8 cellular contexts compared by ENCODE assay signal in the genomic region with DNA sequence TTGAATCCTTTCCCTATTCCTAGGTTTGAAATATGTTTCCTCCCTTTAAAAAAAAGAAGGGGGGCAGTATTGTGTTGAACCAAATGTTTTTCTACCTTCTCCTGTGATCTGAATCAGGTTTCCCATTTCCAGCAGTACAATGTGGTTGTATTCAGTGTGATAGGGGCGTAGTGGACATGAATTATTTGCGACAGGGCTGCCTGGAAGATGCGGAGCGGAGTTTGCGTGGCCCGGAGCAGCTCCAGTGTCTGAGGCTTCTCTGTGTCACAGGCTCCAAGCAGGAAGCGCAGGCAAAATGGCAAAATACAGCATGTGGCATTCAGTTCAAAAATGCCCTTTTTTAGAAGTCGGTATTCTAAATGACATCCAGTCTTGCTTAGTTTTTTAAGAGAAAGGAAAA.
A peak's percentile ranks its signal among the peaks of the same experiment; 100 is the strongest.
DNase-seq lines count a peak whose midpoint lies in the region; ATAC-seq, FAIRE-seq and TF ChIP-seq lines count a peak whose summit lies in the region.

No MANE protein-coding gene starts in this region.

- dilution Hi-C loops in keratinocyte (cut with MboI; ENCODE audit: extremely low pct_ligation_motif_present, low sequenced_read_pairs) = no loop called here

- H3K27me3 ChIP-seq in keratinocyte (ENCODE audit: control insufficient read depth, extremely low read depth, insufficient read depth, low read length) (no peaks in the 10 kb centered on the region), spleen (replicated peaks in 1 of 7) (no peaks in the 10 kb centered on the region)

- ATAC-seq in HG03060 (IDR thresholded peaks at IDR 0.05; ENCODE audit: low read depth, unreplicated experiment) (peak; percentile 38), GM21737 (IDR thresholded peaks at IDR 0.05; ENCODE audit: unreplicated experiment) (no peak)

- peaks cover 4% of the 10 kb centered on the region for H3K9me1 ChIP-seq in keratinocyte (ENCODE audit: control insufficient read depth, extremely low read depth, insufficient read depth, low read length)

- H3K4me3 ChIP-seq in keratinocyte (ENCODE audit: control insufficient read depth in 2 of 3, extremely low read depth in 1 of 3, insufficient read depth in 2 of 3, low read depth in 1 of 3, low read length in 3 of 3) (peak overlapping the region in 2 of 3 experiments; percentile 59 to 70), spleen (peak overlapping the region; percentile 49 to 93 (median 68))

- peak overlapping the region; percentile 91 for H3K4me2 ChIP-seq in keratinocyte (ENCODE audit: control insufficient read depth, extremely low read depth, insufficient read depth, low read depth, low read length)

- TF ChIP-seq POLR2A in spleen (IDR thresholded peaks at IDR 0.05) = peak in 2 of 3 donors; percentile 13 to 25

- H3K79me2 ChIP-seq in keratinocyte (ENCODE audit: control insufficient read depth, insufficient read depth, low read length) = peaks cover 82% of the 10 kb centered on the region

- peak overlapping the region; percentile 82 for H3K9ac ChIP-seq in ES-I3 (ENCODE audit: low read depth, low read length)
- H3K9ac ChIP-seq in keratinocyte (ENCODE audit: control insufficient read depth, extremely low read depth, insufficient read depth, low read length) = peak overlapping the region; percentile 80

- peaks cover 13% of the 10 kb centered on the region for H4K20me1 ChIP-seq in keratinocyte (ENCODE audit: control insufficient read depth, extremely low read depth, insufficient read depth, low read length)

- H3K27ac ChIP-seq in VCaP (peak overlapping the region; percentile 99), keratinocyte (ENCODE audit: control insufficient read depth, insufficient read depth, low read length) (peak overlapping the region; percentile 88), spleen (peak overlapping the region; percentile 71 to 96 (median 91))

- H3K4me1 ChIP-seq in ES-I3 (ENCODE audit: insufficient read depth, low read length) (peaks cover 37% of the 10 kb centered on the region), keratinocyte (ENCODE audit: control insufficient read depth, extremely low read depth, insufficient read depth, low read length) (peaks cover 76% of the 10 kb centered on the region), spleen (peaks cover 16 to 73% (median 45%) of the 10 kb centered on the region in 6 donors)

- H3K9me3 ChIP-seq in ES-I3 (ENCODE audit: control insufficient read depth, insufficient read depth, low read length) (no peaks in the 10 kb centered on the region), keratinocyte (ENCODE audit: control insufficient read depth, low read depth, low read length) (no peaks in the 10 kb centered on the region), spleen (no peaks in the 10 kb centered on the region)

- H2AFZ ChIP-seq in keratinocyte (ENCODE audit: control insufficient read depth, low read length) = no peak overlapping the region

- no peak for FAIRE-seq in keratinocyte (lab: Jason Lieb, UNC)

- intact Hi-C loops in spleen (cut with DNase I; ENCODE audit: low total_unique reads) = no loop called here

- DNase-seq in NCI-H2196 (lab: John Stamatoyannopoulos, UW; ENCODE audit: unreplicated experiment) (peak; percentile 50), cerebellar cortex (ENCODE audit: low spot score) (peak; percentile 96), keratinocyte (ENCODE audit: low read depth, low spot score) (no peak), spleen (peak; percentile 90)

- H3K36me3 ChIP-seq in ES-I3 (ENCODE audit: insufficient read depth, low read length) = no peaks in the 10 kb centered on the region
- H3K36me3 ChIP-seq in keratinocyte (ENCODE audit: control insufficient read depth in 2 of 2, extremely low read depth in 1 of 2, insufficient read depth in 2 of 2, low read length in 2 of 2) = no peaks in the 10 kb centered on the region
- H3K36me3 ChIP-seq in spleen = no peaks in the 10 kb centered on the region

- 1 to 5% (median 4%) methylated on average over 8 of the region's 8 CpGs for WGBS in spleen, 5 donors

- TF ChIP-seq CTCF in VCaP (conservative IDR thresholded peaks at IDR 0.05) (no peak; the same call in 1 of the 2 replicates), keratinocyte (optimal IDR thresholded peaks at IDR 0.05 in 1 of 3, IDR thresholded peaks at IDR 0.05 in 1 of 3, conservative IDR thresholded peaks at IDR 0.05 in 1 of 3; ENCODE audit: extremely low read depth in 1 of 3, insufficient read depth in 2 of 3, low read length in 3 of 3) (peak in 1 of 3 experiments; percentile 5), spleen (IDR thresholded peaks at IDR 0.05 in 8 of 11, conservative IDR thresholded peaks at IDR 0.05 in 3 of 11) (peak in 1 of 11 experiments; percentile 19)
